In the genomic region with DNA sequence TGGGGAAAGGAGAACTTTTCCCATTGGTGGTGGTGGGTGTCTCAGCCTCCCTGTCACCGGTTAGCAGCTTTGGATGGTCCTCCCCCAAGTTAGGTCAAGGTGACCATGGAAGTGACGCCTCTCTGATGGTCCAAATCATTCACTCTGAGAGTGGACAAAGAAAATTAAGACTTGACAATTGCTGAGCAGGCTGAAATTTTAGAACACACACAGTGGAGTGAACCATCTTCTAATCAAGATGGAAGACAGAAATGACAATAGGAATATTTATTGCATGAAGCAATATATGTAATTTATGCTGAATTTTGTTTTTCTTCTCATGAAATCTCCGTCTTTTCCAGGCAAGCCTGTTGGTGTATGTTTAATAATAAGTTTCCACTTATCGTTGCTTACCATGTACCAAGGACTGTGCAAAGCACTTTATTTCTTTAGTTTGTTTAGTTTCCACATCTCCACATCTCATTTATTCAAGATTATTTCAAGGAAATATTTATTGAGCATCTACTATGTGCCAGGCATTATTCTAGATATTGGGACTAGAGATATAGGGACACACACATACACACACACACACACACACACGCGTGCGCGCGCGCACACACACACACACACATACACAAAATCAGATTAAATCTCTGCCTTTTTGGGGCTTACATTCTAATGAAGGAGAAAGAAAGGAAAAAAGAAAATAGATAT, we compare ENCODE assay signal across 20 cellular contexts. TPM values are rescaled to one million over a fixed set of nuclear protein-coding genes. Genes with fewer than 3 reads are reported as not detected.
DNase-seq lines count a peak whose midpoint lies in the region; ATAC-seq, FAIRE-seq and TF ChIP-seq lines count a peak whose summit lies in the region.
"Had no signal": no experiment of that assay in that cellular context is flagged by ENCODE, and none has a peak within 500 bp of the region (broad histone marks: within the 10 kb centered on the region; RNA-seq: fewer than 3 reads in every experiment).

No MANE protein-coding gene starts in this region.

- intact Hi-C loops in dendritic cell treated with granulocyte-macrophage colony-stimulating factor and Interleukin-4, amounts not matched to agents 40 ng/mL and 50 ng/mL, for 4 days (cut with micrococcal nuclease) = no loop called here
- intact Hi-C loops in ascending aorta (cut with DNase I) = no loop called here

- H3K27me3 Mint-ChIP-seq in dendritic cell treated with granulocyte-macrophage colony-stimulating factor and Interleukin-4, amounts not matched to agents 40 ng/mL and 50 ng/mL, for 4 days = peaks cover 81% of the 10 kb centered on the region
- peaks cover 48% of the 10 kb centered on the region for H3K27me3 Mint-ChIP-seq in progenitor cell of endocrine pancreas

- H3K9me3 Mint-ChIP-seq in dendritic cell treated with granulocyte-macrophage colony-stimulating factor and Interleukin-4, amounts not matched to agents 40 ng/mL and 50 ng/mL, for 4 days = no peaks in the 10 kb centered on the region
- no peaks in the 10 kb centered on the region for H3K9me3 Mint-ChIP-seq in progenitor cell of endocrine pancreas (ENCODE audit: low read depth)
- H3K9me3 Mint-ChIP-seq: CD4-positive, alpha-beta memory T cell; H9; HFFc6 had no signal

- WGBS in A549 (ENCODE audit: missing lambda C conversion rate) = 67% methylated on average over 10 of the region's 10 CpGs

- no peaks in the 10 kb centered on the region for H3K4me1 ChIP-seq in A549
- H3K4me1 ChIP-seq in HEK293 (ENCODE audit: control insufficient read depth, insufficient read depth, low read length) = no peaks in the 10 kb centered on the region
- no peaks in the 10 kb centered on the region for H3K4me1 ChIP-seq in ascending aorta

- TF ChIP-seq CTCF in A549 (IDR thresholded peaks at IDR 0.05) (no peak), HEK293 (tag by site-specific recombination; IDR thresholded peaks at IDR 0.05) (no peak), ascending aorta (IDR thresholded peaks at IDR 0.05) (no peak), progenitor cell of endocrine pancreas (IDR thresholded peaks at IDR 0.05; ENCODE audit: unreplicated experiment) (no peak)

- no peaks in the 10 kb centered on the region for H3K36me3 ChIP-seq in HEK293 (ENCODE audit: control insufficient read depth in 2 of 2, insufficient read depth in 1 of 2, low read length in 2 of 2)
- no peaks in the 10 kb centered on the region for H3K36me3 ChIP-seq in ascending aorta

- peaks cover 9% of the 10 kb centered on the region for H3K4me1 Mint-ChIP-seq in dendritic cell treated with granulocyte-macrophage colony-stimulating factor and Interleukin-4, amounts not matched to agents 40 ng/mL and 50 ng/mL, for 4 days (ENCODE audit: low read depth)
- H3K4me1 Mint-ChIP-seq in progenitor cell of endocrine pancreas (ENCODE audit: low read depth) = peaks cover 16% of the 10 kb centered on the region
- H3K4me1 Mint-ChIP-seq: CD4-positive, alpha-beta memory T cell had no signal

- no peak overlapping the region for H3K4me2 ChIP-seq in A549

- POLR2A ChIA-PET in A549 (lab: Yijun Ruan, JAX) = no interaction called here
- POLR2A ChIA-PET in HEK293 (lab: Yijun Ruan, JAX) = no interaction called here

- H3K9me3 ChIP-seq in A549 (no peaks in the 10 kb centered on the region), HEK293 (ENCODE audit: control insufficient read depth, insufficient read depth, low read depth, low read length) (no peaks in the 10 kb centered on the region), ascending aorta (no peaks in the 10 kb centered on the region)

- TF ChIP-seq EP300 in A549 (IDR thresholded peaks at IDR 0.05) = no peak

- no peak for TF ChIP-seq POLR2A in A549 (IDR thresholded peaks at IDR 0.05; ENCODE audit: low read length)

- no peak for DNase-seq in A549 (ENCODE audit: low read depth in 1 of 2, low spot score in 1 of 2)
- no peak for DNase-seq in NOMO-1 treated with dmso at 0.1 percent for 144 hours (lab: John Stamatoyannopoulos, UW; ENCODE audit: unreplicated experiment)
- DNase-seq in ascending aorta (ENCODE audit: low spot score in 2 of 2) = no peak
- no peak for DNase-seq in progenitor cell of endocrine pancreas (ENCODE audit: low spot score, unreplicated experiment)
- DNase-seq: 8988T; C1 segment of cervical spinal cord; CD4-positive, alpha-beta memory T cell; COR-L47; DND-41; GM23248; H9; HFFc6 had no signal

- no peak for TF ChIP-seq RAD21 in A549 (conservative IDR thresholded peaks at IDR 0.05 in 1 of 2, IDR thresholded peaks at IDR 0.05 in 1 of 2)

- FAIRE-seq in A549 (lab: Jason Lieb, UNC) = peak; percentile 18
- FAIRE-seq: G401.6, GM12892 had no signal

- no peak for ATAC-seq in A549
- ATAC-seq: HCT116 had no signal

- H3K27me3 ChIP-seq in ascending aorta = no peaks in the 10 kb centered on the region

- CTCF ChIA-PET in A549 (lab: Yijun Ruan, JAX) (interaction anchor here (0.9 to 9.7 kb wide), 3 partner anchors 59 to 202 kb away, joined by 3 to 167 read pairs (median 4); a partner anchor contains a TSS), HEK293 (lab: Yijun Ruan, JAX) (interaction anchor here (7.8 kb wide), 1 partner anchor 105 kb away, joined by 73 read pairs; a partner anchor contains a TSS)

- H3K27ac ChIP-seq in A549 = no peak overlapping the region
- no peak overlapping the region for H3K27ac ChIP-seq in HEK293 (ENCODE audit: extremely low read depth, low read depth, low read length)
- H3K27ac ChIP-seq in ascending aorta = no peak overlapping the region
- H3K27ac ChIP-seq: GM23248 had no signal

- H3K27ac Mint-ChIP-seq in dendritic cell treated with granulocyte-macrophage colony-stimulating factor and Interleukin-4, amounts not matched to agents 40 ng/mL and 50 ng/mL, for 4 days = peak overlapping the region; percentile 13
- H3K27ac Mint-ChIP-seq in progenitor cell of endocrine pancreas = no peak overlapping the region
- H3K27ac Mint-ChIP-seq: CD4-positive, alpha-beta memory T cell; H9; HFFc6 had no signal

- no peaks in the 10 kb centered on the region for H3K36me3 Mint-ChIP-seq in dendritic cell treated with granulocyte-macrophage colony-stimulating factor and Interleukin-4, amounts not matched to agents 40 ng/mL and 50 ng/mL, for 4 days (ENCODE audit: low read depth)
- no peaks in the 10 kb centered on the region for H3K36me3 Mint-ChIP-seq in progenitor cell of endocrine pancreas (ENCODE audit: insufficient read depth)
- H3K36me3 Mint-ChIP-seq: CD4-positive, alpha-beta memory T cell had no signal

- no peak overlapping the region for H3K4me3 Mint-ChIP-seq in dendritic cell treated with granulocyte-macrophage colony-stimulating factor and Interleukin-4, amounts not matched to agents 40 ng/mL and 50 ng/mL, for 4 days
- H3K4me3 Mint-ChIP-seq in progenitor cell of endocrine pancreas (ENCODE audit: low read depth) = no peak overlapping the region
- H3K4me3 Mint-ChIP-seq: CD4-positive, alpha-beta memory T cell; H9; HFFc6 had no signal

- H3K4me3 ChIP-seq in A549 (no peak overlapping the region), HEK293 (ENCODE audit: low read depth, low read length) (no peak overlapping the region), ascending aorta (no peak overlapping the region)
- H3K4me3 ChIP-seq: GM23248 had no signal

TF ChIP-seq in A549, 52 proteins besides CTCF, POLR2A, EP300 and RAD21:
- no peak for TF ChIP-seq RCOR1 (IDR thresholded peaks at IDR 0.05; ENCODE audit: low read depth, low read length)
- peak; percentile 84 for TF ChIP-seq MAFK (IDR thresholded peaks at IDR 0.05; ENCODE audit: partially characterized antibody)
TF ChIP-seq in A549: peak in this region for 1.

TF ChIP-seq in HEK293, 187 proteins besides CTCF, POLR2A, EP300 and RAD21:
- no peak for TF ChIP-seq ZNF433 (tag by site-specific recombination; IDR thresholded peaks at IDR 0.05; ENCODE audit: low read depth)
- peak; percentile 96 for TF ChIP-seq ZNF664 (tag by site-specific recombination; IDR thresholded peaks at IDR 0.05)
TF ChIP-seq in HEK293: peak in this region for 1.

RNA-seq across cellular contexts. Expression of a gene that starts 44.0 kb away (rescaled TPM):
- not detected in 2 replicates for polyA plus RNA-seq in A549 (2011; rRNA removed)
- not detected in 2 replicates for polyA plus RNA-seq in A549 (2012; cell fraction: cytosol; rRNA removed)
- not detected in 2 replicates for polyA plus RNA-seq in A549 (2012; cell fraction: nucleus; rRNA removed)
- polyA plus RNA-seq in A549 (2017; fragmentation: RNase III; extraction: RNeasy Plus Mini Kit Qiagen cat#74134 plus additional on column Dnase treatment) = not detected in 3 replicates
- not detected in 2 replicates for polyA minus RNA-seq in A549 (2011; rRNA and poly(A)+ RNA removed)
- not detected for total RNA-seq in ascending aorta
- total RNA-seq in progenitor cell of endocrine pancreas = not detected in 2 replicates
- total RNA-seq: A673; CD4-positive, alpha-beta memory T cell; GM23248; H4; H9; HFFc6 had no signal
- polyA plus RNA-seq: BJ; CD4-positive, alpha-beta memory T cell; GM23248 had no signal
